In genomic region chr2:110732422-110733413, GRCh38 we compare ENCODE assay signal across 1 cellular context.
TF ChIP-seq lines count a peak whose summit lies in the region.

ACOXL (plus strand) TSS chr2:110732573; CDS start chr2:110768390, 35,817 bp downstream.

TF ChIP-seq in H1, 55 proteins besides CTCF, POLR2A, EP300 and RAD21 (continued from another document):
- TF ChIP-seq USF2 (IDR thresholded peaks at IDR 0.05; ENCODE audit: low read length) (no peak), RXRA (IDR thresholded peaks at IDR 0.05; ENCODE audit: insufficient read depth, low read depth, low read length) (no peak), TBP (IDR thresholded peaks at IDR 0.05; ENCODE audit: low read depth, low read length) (peak; percentile 50; the same call in 1 of the 2 replicates), RNF2 (IDR thresholded peaks at IDR 0.05; ENCODE audit: borderline replicate concordance, low read depth, low read length, missing control alignments, poor library complexity, severe bottlenecking) (no peak), KDM1A (IDR thresholded peaks at IDR 0.05; ENCODE audit: borderline replicate concordance, low read length) (no peak), EGR1 (IDR thresholded peaks at IDR 0.05; ENCODE audit: borderline replicate concordance, low read depth, low read length) (no peak), TAF7 (optimal IDR thresholded peaks at IDR 0.05; ENCODE audit: borderline replicate concordance, low read depth, low read length) (no peak), HDAC2 (IDR thresholded peaks at IDR 0.05; ENCODE audit: borderline replicate concordance in 1 of 2, low read depth in 2 of 2, low read length in 2 of 2) (peak in 1 of 2 experiments; percentile 50; a peak in 1 of 4 replicates), BACH1 (IDR thresholded peaks at IDR 0.05; ENCODE audit: low read length) (no peak), CREB1 (IDR thresholded peaks at IDR 0.05) (0 out of 2 replicates have a peak, but pooled peaks have one; percentile 17), CHD1 (IDR thresholded peaks at IDR 0.05; ENCODE audit: low read depth, low read length) (no peak), SIN3A (conservative IDR thresholded peaks at IDR 0.05 in 1 of 2, IDR thresholded peaks at IDR 0.05 in 1 of 2; ENCODE audit: low read depth in 1 of 2, low read length in 2 of 2) (peak in 1 of 2 experiments; percentile 89; a peak in 2 of 4 replicates), POLR2AphosphoS5 (IDR thresholded peaks at IDR 0.05; ENCODE audit: low read depth, low read length) (peak; percentile 58; the same call in 1 of the 2 replicates), CBX8 (IDR thresholded peaks at IDR 0.05; ENCODE audit: borderline replicate concordance, low read depth, low read length) (no peak), KDM5A (IDR thresholded peaks at IDR 0.05; ENCODE audit: low read length) (no peak), RFX5 (IDR thresholded peaks at IDR 0.05; ENCODE audit: borderline replicate concordance, low read depth, low read length) (no peak), POU5F1 (IDR thresholded peaks at IDR 0.05; ENCODE audit: low read depth, low read length) (no peak), PHF8 (conservative IDR thresholded peaks at IDR 0.05; ENCODE audit: low read depth, low read length) (0 out of 2 replicates have a peak, but pooled peaks have one; percentile 33), BRCA1 (IDR thresholded peaks at IDR 0.05; ENCODE audit: low read depth, low read length) (no peak), GTF2F1 (IDR thresholded peaks at IDR 0.05; ENCODE audit: borderline replicate concordance, low read depth, low read length) (no peak), HDAC6 (IDR thresholded peaks at IDR 0.05; ENCODE audit: low read depth, low read length) (no peak), GABPA (IDR thresholded peaks at IDR 0.05; ENCODE audit: borderline replicate concordance, insufficient read depth, low read length) (no peak), MAFK (IDR thresholded peaks at IDR 0.05; ENCODE audit: low read depth, low read length) (no peak; the same call in 1 of the 2 replicates), CEBPB (IDR thresholded peaks at IDR 0.05; ENCODE audit: low read depth, low read length) (no peak), CHD7 (IDR thresholded peaks at IDR 0.05; ENCODE audit: insufficient replicate concordance, low read length) (no peak), JUN (IDR thresholded peaks at IDR 0.05; ENCODE audit: low read depth, low read length) (no peak), CTBP2 (IDR thresholded peaks at IDR 0.05; ENCODE audit: borderline replicate concordance, insufficient read depth, insufficient read length, low read length) (peak; percentile 18), ATF3 (IDR thresholded peaks at IDR 0.05; ENCODE audit: insufficient read depth, low read depth, low read length) (no peak), JUND (IDR thresholded peaks at IDR 0.05; ENCODE audit: low read length) (no peak), RBBP5 (IDR thresholded peaks at IDR 0.05; ENCODE audit: borderline replicate concordance, low read depth, low read length) (peak; percentile 95), EZH2 (IDR thresholded peaks at IDR 0.05; ENCODE audit: low read depth, low read length, severe bottlenecking) (no peak), E2F6 (IDR thresholded peaks at IDR 0.05) (peak; percentile 88)
TF ChIP-seq in H1: peak in this region for 14.
